In genomic region chr9:137311171-137311970, GRCh38 we compare ENCODE assay signal across 8 cellular contexts. TPM values are rescaled to one million over a fixed set of nuclear protein-coding genes. Genes with fewer than 3 reads are reported as not detected.
DNase-seq lines count a peak whose midpoint lies in the region; ATAC-seq, FAIRE-seq and TF ChIP-seq lines count a peak whose summit lies in the region.

No MANE protein-coding gene starts in this region.

- no peak for TF ChIP-seq CTCF in 22Rv1 (IDR thresholded peaks at IDR 0.05)
- TF ChIP-seq CTCF in kidney (IDR thresholded peaks at IDR 0.05; ENCODE audit: borderline replicate concordance, extremely low read depth, insufficient read depth): no peak

- no peaks in the 10 kb centered on the region for H3K36me3 Mint-ChIP-seq in activated CD4-positive, alpha-beta memory T cell treated with anti-CD3 and anti-CD28 coated beads for 36 hours

- peaks cover 2 to 10% of the 10 kb centered on the region in 2 donors for H3K4me1 ChIP-seq in kidney (ENCODE audit: control insufficient read depth in 1 of 2, insufficient read depth in 1 of 2, low read depth in 1 of 2, low read length in 2 of 2)

- no peak overlapping the region for H3K4me3 Mint-ChIP-seq in activated CD4-positive, alpha-beta memory T cell treated with anti-CD3 and anti-CD28 coated beads for 36 hours

- H3K9ac ChIP-seq in kidney (ENCODE audit: low read length in 2 of 2): no peak overlapping the region

- CTCF ChIA-PET in activated CD4-positive, alpha-beta memory T cell treated with anti-CD3 and anti-CD28 coated beads for 36 hours (lab: Charles Lee): no interaction called here

- H3K4me3 ChIP-seq in kidney (ENCODE audit: low read length in 2 of 2): no peak overlapping the region

- DNase-seq in EH (ENCODE audit: low read depth): peak; percentile 27
- peak; percentile 49 for DNase-seq in activated CD4-positive, alpha-beta memory T cell treated with anti-CD3 and anti-CD28 coated beads for 36 hours
- peak; percentile 94 for DNase-seq in kidney
- no peak for DNase-seq in occipital lobe (lab: John Stamatoyannopoulos, UW)

- no peaks in the 10 kb centered on the region for H3K9me3 Mint-ChIP-seq in activated CD4-positive, alpha-beta memory T cell treated with anti-CD3 and anti-CD28 coated beads for 36 hours

- intact Hi-C loops in activated CD4-positive, alpha-beta memory T cell treated with anti-CD3 and anti-CD28 coated beads for 36 hours (cut with micrococcal nuclease): no loop called here
- intact Hi-C loops in kidney (cut with DNase I): no loop called here

- H3K27me3 Mint-ChIP-seq in activated CD4-positive, alpha-beta memory T cell treated with anti-CD3 and anti-CD28 coated beads for 36 hours: peaks cover 1% of the 10 kb centered on the region

- no peaks in the 10 kb centered on the region for H3K36me3 ChIP-seq in kidney (ENCODE audit: control insufficient read depth in 1 of 2, insufficient read depth in 2 of 2, low read length in 2 of 2)

- no peak for FAIRE-seq in kidney (lab: Jason Lieb, UNC)

- H3K27ac ChIP-seq in 22Rv1: peak overlapping the region; percentile 69
- peak overlapping the region in 1 of 2 donors; percentile 67 for H3K27ac ChIP-seq in kidney (ENCODE audit: low read depth in 2 of 2, low read length in 2 of 2)

- no peak overlapping the region for H3K27ac Mint-ChIP-seq in activated CD4-positive, alpha-beta memory T cell treated with anti-CD3 and anti-CD28 coated beads for 36 hours

- ATAC-seq in GM19023 (IDR thresholded peaks at IDR 0.05; ENCODE audit: unreplicated experiment): no peak
- ATAC-seq in GM21717 (IDR thresholded peaks at IDR 0.05; ENCODE audit: unreplicated experiment): no peak
- ATAC-seq in HG02852 (IDR thresholded peaks at IDR 0.05; ENCODE audit: unreplicated experiment): no peak

- POLR2A ChIA-PET in activated CD4-positive, alpha-beta memory T cell treated with anti-CD3 and anti-CD28 coated beads for 36 hours (lab: Charles Lee): no interaction called here

- no peaks in the 10 kb centered on the region for H3K4me1 Mint-ChIP-seq in activated CD4-positive, alpha-beta memory T cell treated with anti-CD3 and anti-CD28 coated beads for 36 hours (ENCODE audit: low read depth)

- no peaks in the 10 kb centered on the region for H3K9me3 ChIP-seq in kidney (ENCODE audit: control insufficient read depth in 1 of 2, low read length in 2 of 2)

RNA-seq across cellular contexts. Expression of gene NRARP, which starts 9.3 kb away (rescaled TPM):
- total RNA-seq in activated CD4-positive, alpha-beta memory T cell treated with anti-CD3 and anti-CD28 coated beads for 36 hours: 1 to 10 TPM in 1 of 2 experiments, under 1 TPM in 1; 0.82 to 1.1 TPM
- total RNA-seq in kidney: 4.7 TPM
- 1.7 TPM for polyA plus RNA-seq in kidney (ENCODE audit: insufficient read depth, low read depth, low replicate concordance)
- total RNA-seq in occipital lobe: 3.6 TPM

RNA-seq across cellular contexts. Expression of gene TOR4A, which starts 33.8 kb away (rescaled TPM):
- 1 to 10 TPM; 6.6 to 6.8 TPM for total RNA-seq in activated CD4-positive, alpha-beta memory T cell treated with anti-CD3 and anti-CD28 coated beads for 36 hours
- total RNA-seq in kidney: 23.8 TPM
- polyA plus RNA-seq in kidney (ENCODE audit: insufficient read depth, low read depth, low replicate concordance): 4.9 TPM
- total RNA-seq in occipital lobe: 0.31 TPM

RNA-seq across cellular contexts. Expression of gene NELFB, which starts 56.2 kb away (rescaled TPM):
- total RNA-seq in activated CD4-positive, alpha-beta memory T cell treated with anti-CD3 and anti-CD28 coated beads for 36 hours: 10 to 100 TPM; 57.2 to 57.9 TPM
- total RNA-seq in kidney (57.3 TPM), occipital lobe (44.8 TPM)
- 43.8 TPM for polyA plus RNA-seq in kidney (ENCODE audit: insufficient read depth, low read depth, low replicate concordance)
